25 cellular contexts compared by ENCODE assay signal in genomic region chr3:138907541-138907940, GRCh38. TPM values are rescaled to one million over a fixed set of nuclear protein-coding genes. Genes with fewer than 3 reads are reported as not detected.
"Had no signal": no experiment of that assay in that cellular context is flagged by ENCODE, and none has a peak within 500 bp of the region (broad histone marks: within the 10 kb centered on the region; RNA-seq: fewer than 3 reads in every experiment).

No MANE protein-coding gene starts in this region.

- DNase-seq: activated CD4-positive, alpha-beta memory T cell treated with anti-CD3 and anti-CD28 coated beads for 36 hours; activated CD4-positive, alpha-beta T cell treated with anti-CD3 and anti-CD28 coated beads, Interleukin-2, amount 10 ng/mL, durations not matched to agents 7 days and 5 days; activated CD4-positive, CD25-positive, alpha-beta regulatory T cell; activated CD8-positive, alpha-beta memory T cell treated with anti-CD3 and anti-CD28 coated beads for 24 hours; activated naive CD4-positive, alpha-beta T cell treated with anti-CD3 and anti-CD28 coated beads for 36 hours; activated T-cell treated with anti-CD3 and anti-CD28 coated beads, Interleukin-2, amount 50 U/mL, for 4 hours; amygdala; NCI-H1092 treated with DMSO at 0.1 percent for 48 hours; NCI-H1417 treated with DMSO at 0.1 percent for 48 hours; NCI-H1694 treated with DMSO at 0.1 percent for 48 hours; NCI-H2029 treated with DMSO at 0.1 percent for 48 hours; NCI-H510A treated with DMSO at 0.1 percent for 48 hours; NCI-H69; NK-92 treated with Interleukin-12 subunit alpha and Interleukin-12 subunit beta, amount 100 ng/mL, for 24 hours; Peyer's patch; Right ventricle myocardium superior; SJCRH30; SK-N-SH; T-helper 17 cell; T-helper 9 cell had no signal

- H3K4me2 ChIP-seq: KMS-11, SK-N-SH had no signal

- FAIRE-seq: astrocyte had no signal

- H3K9ac ChIP-seq: KMS-11, SK-N-SH had no signal

- H3K27me3 ChIP-seq: Peyer's patch, SJCRH30 had no signal

- ATAC-seq: activated T-cell treated with anti-CD3 and anti-CD28 coated beads, Interleukin-2, amount 50 U/mL, for 4 hours; T-helper 17 cell had no signal

- H3K27ac ChIP-seq: KMS-11, Peyer's patch, RWPE1, SJCRH30, VCaP had no signal

- H3K4me3 ChIP-seq: Peyer's patch, SJCRH30 had no signal

- H3K9me3 ChIP-seq: Peyer's patch, SJCRH30, SK-N-SH had no signal

- H3K36me3 ChIP-seq: Peyer's patch, SJCRH30 had no signal

- H3K4me1 ChIP-seq: Peyer's patch, SJCRH30 had no signal

RNA-seq across cellular contexts. Expression of gene FOXL2, which starts 39.4 kb away (rescaled TPM):
- total RNA-seq: activated CD4-positive, alpha-beta memory T cell treated with anti-CD3 and anti-CD28 coated beads for 36 hours; activated CD4-positive, alpha-beta T cell treated with anti-CD3 and anti-CD28 coated beads, Interleukin-2, amount 10 ng/mL, durations not matched to agents 7 days and 5 days; activated naive CD4-positive, alpha-beta T cell treated with anti-CD3 and anti-CD28 coated beads for 36 hours; Peyer's patch; Right ventricle myocardium superior; T-helper 17 cell had no signal
- polyA plus RNA-seq: IgD-negative memory B cell, SK-N-SH had no signal

RNA-seq across cellular contexts. Expression of gene FOXL2NB, which starts 39.5 kb away (rescaled TPM):
- total RNA-seq: activated CD4-positive, alpha-beta memory T cell treated with anti-CD3 and anti-CD28 coated beads for 36 hours; activated CD4-positive, alpha-beta T cell treated with anti-CD3 and anti-CD28 coated beads, Interleukin-2, amount 10 ng/mL, durations not matched to agents 7 days and 5 days; activated naive CD4-positive, alpha-beta T cell treated with anti-CD3 and anti-CD28 coated beads for 36 hours; activated T-cell treated with anti-CD3 and anti-CD28 coated beads, Interleukin-2, amount 50 U/mL, for 4 hours; Peyer's patch; Right ventricle myocardium superior; T-helper 17 cell had no signal
- polyA plus RNA-seq: IgD-negative memory B cell, SK-N-SH had no signal
